ENCODE assay signal across 9 cellular contexts in genomic region chr6:154343473-154344308, GRCh38. TPM values are rescaled to one million over a fixed set of nuclear protein-coding genes. Genes with fewer than 3 reads are reported as not detected.
A peak's percentile ranks its signal among the peaks of the same experiment; 100 is the strongest.
DNase-seq lines count a peak whose midpoint lies in the region; ATAC-seq, FAIRE-seq and TF ChIP-seq lines count a peak whose summit lies in the region.
"Had no signal": no experiment of that assay in that cellular context is flagged by ENCODE, and none has a peak within 500 bp of the region (broad histone marks: within the 10 kb centered on the region; RNA-seq: fewer than 3 reads in every experiment).

No MANE protein-coding gene starts in this region.

- CTCF ChIA-PET in K562 (lab: Yijun Ruan, JAX; ENCODE audit: low intra/inter-chr PET ratio), result interaction anchor here (0.6 kb wide), 1 partner anchor 183 kb away, joined by 6 read pairs; no protein-coding TSS in a partner anchor

- no peaks in the 10 kb centered on the region for H3K9me1 ChIP-seq in K562 (ENCODE audit: control insufficient read depth, insufficient read depth, low read length)

- H3K27ac Mint-ChIP-seq in CD14-positive monocyte, result peak overlapping the region in 5 of 7 donors; percentile 22 to 68 (median 33)
- H3K27ac Mint-ChIP-seq: brain had no signal

- H4K20me1 ChIP-seq in K562 (replicated peaks; ENCODE audit: control insufficient read depth, insufficient read depth, low read length), result no peaks in the 10 kb centered on the region

- H3K27me3 Mint-ChIP-seq in CD14-positive monocyte (ENCODE audit: low read depth in 3 of 3), result no peaks in the 10 kb centered on the region

- peaks cover 24 to 36% of the 10 kb centered on the region in 2 donors for H3K36me3 Mint-ChIP-seq in CD14-positive monocyte
- H3K36me3 Mint-ChIP-seq: brain had no signal

- BruUV-seq in K562 (replicated peaks; lab: Mats Ljungman, UMichigan), result no TSS peak

- no peaks in the 10 kb centered on the region for H3K79me2 ChIP-seq in K562 (ENCODE audit: control insufficient read depth, insufficient read depth, low read length)

- no peaks in the 10 kb centered on the region for H3K9me3 ChIP-seq in K562 (replicated peaks; ENCODE audit: control insufficient read depth, insufficient read depth, low read depth, low read length)

- 6% methylated on average over 16 of the region's 16 CpGs for WGBS in K562 (ENCODE audit: insufficient coverage, low coverage, missing lambda C conversion rate)

- TF ChIP-seq CTCF in CD14-positive monocyte (IDR thresholded peaks at IDR 0.05), result peak; percentile 26
- TF ChIP-seq CTCF in LNCAP (IDR thresholded peaks at IDR 0.05), result peak; percentile 66
- peak; percentile 48 to 58 (median 49); a peak in 5 of 6 replicates for TF ChIP-seq CTCF in K562 (IDR thresholded peaks at IDR 0.05 in 2 of 3, conservative IDR thresholded peaks at IDR 0.05 in 1 of 3; ENCODE audit: insufficient read depth in 2 of 3, low read depth in 1 of 3, low read length in 3 of 3)

- peaks cover 58% of the 10 kb centered on the region for H3K4me1 Mint-ChIP-seq in CD14-positive monocyte

- H3K27me3 ChIP-seq in K562 (ENCODE audit: control insufficient read depth in 2 of 2, insufficient read depth in 2 of 2, low read length in 2 of 2), result peaks cover 5 to 11% of the 10 kb centered on the region in 2 experiments; a peak in 2 of 5 replicates

- ATAC-seq in K562 (peak; percentile 99), left lobe of liver (peak; percentile 36), HG03565 (IDR thresholded peaks at IDR 0.05; ENCODE audit: unreplicated experiment) (no peak)

- H2AFZ ChIP-seq in K562 (ENCODE audit: low read depth, low read length), result peak overlapping the region; percentile 82

- H3K27ac ChIP-seq in K562 (ENCODE audit: extremely low read depth, low read depth, low read length), result no peak overlapping the region

- intact Hi-C loops in CD14-positive monocyte (cut with micrococcal nuclease), result no loop called here
- intact Hi-C loops in K562 (cut with micrococcal nuclease), result loop anchor here (2.0 kb wide), 1 partner anchor 187 kb away; no protein-coding TSS in a partner anchor

- no peaks in the 10 kb centered on the region; a peak in 1 of 5 replicates for H3K4me1 ChIP-seq in K562 (replicated peaks in 1 of 2; ENCODE audit: control insufficient read depth in 2 of 2, insufficient read depth in 2 of 2, low read length in 2 of 2)

- H3K9ac ChIP-seq in K562 (ENCODE audit: insufficient read depth in 1 of 2, low read depth in 2 of 2, low read length in 2 of 2), result 0 out of 4 replicates have a peak overlapping the region, but pooled peaks of 1 of the 2 experiments have one; percentile 7

- no peak overlapping the region for H3K4me3 ChIP-seq in K562

- no peaks in the 10 kb centered on the region for H3K36me3 ChIP-seq in K562 (ENCODE audit: control insufficient read depth, insufficient read depth, low read length)

- in situ Hi-C loops in K562 (cut with MboI), result no loop called here

- DNase-seq in CD14-positive monocyte (ENCODE audit: low spot score), result no peak
- DNase-seq in K562 (ENCODE audit: extremely low read depth in 1 of 4, low spot score in 3 of 4), result peak; percentile 23 to 72 (median 41)
- no peak for DNase-seq in left lobe of liver (ENCODE audit: low spot score)
- no peak for DNase-seq in activated naive CD4-positive, alpha-beta T cell treated with anti-CD3 and anti-CD28 coated beads, Interleukin-2, amount 50 U/mL, for 16 hours
- no peak for DNase-seq in GM19238 (ENCODE audit: insufficient read length, low spot score)
- no peak for DNase-seq in stimulated activated CD4-positive, alpha-beta T cell treated with anti-CD3 and anti-CD28 coated beads, Interleukin-4, amount 100 ng/mL, for 24 hours

- H3K4me2 ChIP-seq in K562 (ENCODE audit: insufficient read depth, low read length), result peak overlapping the region; percentile 60

- POLR2A ChIA-PET in K562 (lab: Yijun Ruan, JAX), result interaction anchor here (1.3 kb wide), 1 partner anchor 14 kb away, joined by 3 read pairs; no protein-coding TSS in a partner anchor

- peak; percentile 88 for FAIRE-seq in K562 (lab: Jason Lieb, UNC)

- peak; percentile 16 to 32; a peak in 2 of 4 replicates for TF ChIP-seq RAD21 in K562 (CRISPR knock-in tag; conservative IDR thresholded peaks at IDR 0.05 in 1 of 2, IDR thresholded peaks at IDR 0.05 in 1 of 2)

- peaks cover 7 to 12% (median 10%) of the 10 kb centered on the region in 7 donors for H3K9me3 Mint-ChIP-seq in CD14-positive monocyte

- no peak overlapping the region for H3K4me3 Mint-ChIP-seq in CD14-positive monocyte
- H3K4me3 Mint-ChIP-seq: brain had no signal

- no peak for TF ChIP-seq EP300 in K562 (IDR thresholded peaks at IDR 0.05; ENCODE audit: low read length)

- no peak for TF ChIP-seq POLR2A in K562 (conservative IDR thresholded peaks at IDR 0.05)

TF ChIP-seq in K562, 482 proteins besides CTCF, POLR2A, EP300 and RAD21 (continues in another document):
- TF ChIP-seq HSF4 (CRISPR knock-in tag; IDR thresholded peaks at IDR 0.05; ENCODE audit: borderline replicate concordance) (no peak), CREM (IDR thresholded peaks at IDR 0.05; ENCODE audit: low read depth) (0 out of 2 replicates have a peak, but pooled peaks have one; percentile 14), ATF1 (CRISPR knock-in tag; IDR thresholded peaks at IDR 0.05) (no peak), ATF1 (tag; IDR thresholded peaks at IDR 0.05) (0 out of 2 replicates have a peak, but pooled peaks have one; percentile 42), YY1 (IDR thresholded peaks at IDR 0.05; ENCODE audit: borderline replicate concordance in 1 of 3, control insufficient read depth in 1 of 3, extremely low read depth in 1 of 3, insufficient read depth in 3 of 3, insufficient read length in 1 of 3, insufficient replicate concordance in 2 of 3, low read depth in 1 of 3, low read length in 2 of 3) (peak in 2 of 3 experiments; percentile 29 to 77), ZNF12 (CRISPR knock-in tag; IDR thresholded peaks at IDR 0.05) (no peak), PBX2 (CRISPR knock-in tag; IDR thresholded peaks at IDR 0.05; ENCODE audit: low read depth) (no peak), PBX2 (tag; conservative IDR thresholded peaks at IDR 0.05; ENCODE audit: low read depth) (0 out of 2 replicates have a peak, but pooled peaks have one; percentile 27), MTA3 (IDR thresholded peaks at IDR 0.05; ENCODE audit: borderline replicate concordance) (no peak), ZNF639 (CRISPR knock-in tag; conservative IDR thresholded peaks at IDR 0.05 in 1 of 2, IDR thresholded peaks at IDR 0.05 in 1 of 2) (no peak), NFIC (IDR thresholded peaks at IDR 0.05) (peak; percentile 50; the same call in 1 of the 2 replicates), LCOR (CRISPR knock-in tag; IDR thresholded peaks at IDR 0.05) (0 out of 2 replicates have a peak, but pooled peaks have one; percentile 23), MAX (CRISPR knock-in tag; IDR thresholded peaks at IDR 0.05) (peak; percentile 82)

RNA-seq across cellular contexts. Expression of gene IPCEF1, which starts 12.9 kb away (rescaled TPM):
- polyA plus RNA-seq in CD14-positive monocyte, result 10 to 100 TPM; 14.7 to 16.5 TPM
- not detected in 2 replicates for total RNA-seq in K562 (2011; cell fraction: chromatin; rRNA removed; ENCODE audit: low replicate concordance)
- total RNA-seq in K562 (2011; cell fraction: nucleolus; rRNA removed), result not detected in 2 replicates
- not detected in 2 replicates for total RNA-seq in K562 (2011; cell fraction: nucleoplasm; rRNA removed)
- not detected in 2 replicates for total RNA-seq in K562 (2014; rRNA removed)
- total RNA-seq in K562 (2014; rRNA removed; fragmentation: Illumina TruSeq; extraction: Trizol), result not detected in 2 replicates
- 0.14 TPM in 1 of 2 replicates, not detected in the other for total RNA-seq in K562 (2015; rRNA removed; fragmentation: Illumina TruSeq; extraction: Trizol)
- 0.02 and 0.18 TPM in 2 replicates for total RNA-seq in K562 (2021)
- polyA plus RNA-seq in K562 (2011; rRNA removed), result not detected in 2 replicates
- polyA plus RNA-seq in K562 (2011; cell fraction: cytosol; rRNA removed), result 0.10 TPM in 1 of 2 replicates, not detected in the other
- polyA plus RNA-seq in K562 (2011; cell fraction: nucleus; rRNA removed), result not detected in 2 replicates
- polyA plus RNA-seq in K562 (2012), result not detected in 2 replicates
- polyA plus RNA-seq in K562 (2014; fragmentation: Illumina TruSeq; extraction: Trizol), result not detected in 2 replicates
- not detected for polyA plus RNA-seq in K562 (2014; fragmentation: Nextera tagmentation; extraction: Ambion mirVana)
- polyA plus RNA-seq in K562 (2014; rRNA removed), result not detected in 2 replicates
- 0.11 and 0.18 TPM in 2 replicates for polyA minus RNA-seq in K562 (2011; rRNA and poly(A)+ RNA removed)
- not detected in 2 replicates for polyA minus RNA-seq in K562 (2011; cell fraction: cytosol; rRNA and poly(A)+ RNA removed)
- polyA minus RNA-seq in K562 (2011; cell fraction: nucleus; rRNA and poly(A)+ RNA removed), result not detected in 2 replicates
- 0.98 TPM for total RNA-seq in left lobe of liver

Comparison
In these comparisons a context has a peak if more than half of its experiments do, and no peak if none do; other contexts are left out.
1. DNase-seq: peak in K562 (4 of 4); none in CD14-positive monocyte (single experiment), left lobe of liver (single experiment), activated naive CD4-positive, alpha-beta T cell treated with anti-CD3 and anti-CD28 coated beads, Interleukin-2, amount 50 U/mL, for 16 hours (single experiment), GM19238 (single experiment) and stimulated activated CD4-positive, alpha-beta T cell treated with anti-CD3 and anti-CD28 coated beads, Interleukin-4, amount 100 ng/mL, for 24 hours (single experiment).
2. Peak in every context shown above with its lines, with median percentiles within 50 percentile points of each other: CTCF ChIP-seq.